In the genomic region with DNA sequence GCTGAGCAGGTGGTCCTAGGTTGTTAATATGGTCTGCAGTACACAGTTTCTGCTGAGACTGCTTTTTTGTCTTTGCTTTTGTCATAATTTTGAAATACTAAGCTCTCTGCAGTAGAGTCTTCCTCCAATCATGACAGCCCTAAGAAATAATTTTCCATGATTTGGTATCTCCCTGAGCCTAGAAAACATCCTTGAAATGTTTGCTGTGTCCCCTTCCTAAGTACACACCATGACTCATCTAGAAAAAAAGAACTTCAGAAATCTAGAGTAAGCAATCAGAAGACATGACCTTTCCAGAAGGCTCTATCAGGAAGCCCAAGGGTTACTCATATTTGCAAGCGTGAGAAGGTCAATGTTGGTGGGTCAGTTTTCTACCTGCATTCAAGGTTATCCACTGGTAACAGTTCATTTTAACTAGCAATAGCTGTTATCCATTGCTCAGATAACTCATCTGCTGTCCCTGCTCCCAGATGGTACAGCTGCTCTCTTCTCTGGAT, we compare ENCODE assay signal across 1 cellular context.
A peak's percentile ranks its signal among the peaks of the same experiment; 100 is the strongest.
TF ChIP-seq lines count a peak whose summit lies in the region.

No MANE protein-coding gene starts in this region.

TF ChIP-seq in HepG2, 621 proteins besides CTCF, POLR2A, EP300 and RAD21 (continued from another document and continues in another):
- TF ChIP-seq, protein P1, sequence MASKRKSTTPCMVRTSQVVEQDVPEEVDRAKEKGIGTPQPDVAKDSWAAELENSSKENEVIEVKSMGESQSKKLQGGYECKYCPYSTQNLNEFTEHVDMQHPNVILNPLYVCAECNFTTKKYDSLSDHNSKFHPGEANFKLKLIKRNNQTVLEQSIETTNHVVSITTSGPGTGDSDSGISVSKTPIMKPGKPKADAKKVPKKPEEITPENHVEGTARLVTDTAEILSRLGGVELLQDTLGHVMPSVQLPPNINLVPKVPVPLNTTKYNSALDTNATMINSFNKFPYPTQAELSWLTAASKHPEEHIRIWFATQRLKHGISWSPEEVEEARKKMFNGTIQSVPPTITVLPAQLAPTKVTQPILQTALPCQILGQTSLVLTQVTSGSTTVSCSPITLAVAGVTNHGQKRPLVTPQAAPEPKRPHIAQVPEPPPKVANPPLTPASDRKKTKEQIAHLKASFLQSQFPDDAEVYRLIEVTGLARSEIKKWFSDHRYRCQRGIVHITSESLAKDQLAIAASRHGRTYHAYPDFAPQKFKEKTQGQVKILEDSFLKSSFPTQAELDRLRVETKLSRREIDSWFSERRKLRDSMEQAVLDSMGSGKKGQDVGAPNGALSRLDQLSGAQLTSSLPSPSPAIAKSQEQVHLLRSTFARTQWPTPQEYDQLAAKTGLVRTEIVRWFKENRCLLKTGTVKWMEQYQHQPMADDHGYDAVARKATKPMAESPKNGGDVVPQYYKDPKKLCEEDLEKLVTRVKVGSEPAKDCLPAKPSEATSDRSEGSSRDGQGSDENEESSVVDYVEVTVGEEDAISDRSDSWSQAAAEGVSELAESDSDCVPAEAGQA (IDR thresholded peaks at IDR 0.05; ENCODE audit: low read depth): no peak
- TF ChIP-seq, protein P1 (CRISPR knock-in tag; IDR thresholded peaks at IDR 0.05; ENCODE audit: borderline replicate concordance): no peak
- TF ChIP-seq FOXA1 (IDR thresholded peaks at IDR 0.05) (0 out of 2 replicates have a peak, but pooled peaks have one; percentile 10), FOXA1 (CRISPR knock-in tag; IDR thresholded peaks at IDR 0.05) (peak; percentile 88), MLLT10 (CRISPR knock-in tag; IDR thresholded peaks at IDR 0.05) (no peak), MTA1 (CRISPR knock-in tag; IDR thresholded peaks at IDR 0.05; ENCODE audit: borderline replicate concordance) (no peak), RFX1 (IDR thresholded peaks at IDR 0.05) (no peak), ZNF564 (CRISPR knock-in tag; IDR thresholded peaks at IDR 0.05) (no peak), ZFP82 (CRISPR knock-in tag; IDR thresholded peaks at IDR 0.05; ENCODE audit: borderline replicate concordance) (no peak), ATAD3A (CRISPR knock-in tag; IDR thresholded peaks at IDR 0.05) (no peak), NFE2L1 (CRISPR knock-in tag; IDR thresholded peaks at IDR 0.05; ENCODE audit: borderline replicate concordance) (no peak), ZNF205 (CRISPR knock-in tag; IDR thresholded peaks at IDR 0.05) (no peak), ZNF782 (CRISPR knock-in tag; IDR thresholded peaks at IDR 0.05; ENCODE audit: borderline replicate concordance) (no peak), CENPT (CRISPR knock-in tag; IDR thresholded peaks at IDR 0.05; ENCODE audit: low read depth) (no peak), KLF13 (CRISPR knock-in tag; IDR thresholded peaks at IDR 0.05) (no peak), KMT2B (CRISPR knock-in tag; IDR thresholded peaks at IDR 0.05) (peak; percentile 34; the same call in 1 of the 2 replicates), ZNF484 (CRISPR knock-in tag; IDR thresholded peaks at IDR 0.05; ENCODE audit: borderline replicate concordance, low read depth) (no peak), ZNF446 (CRISPR knock-in tag; IDR thresholded peaks at IDR 0.05) (no peak), ZKSCAN1 (IDR thresholded peaks at IDR 0.05; ENCODE audit: low read length) (no peak), BCL6 (CRISPR knock-in tag; IDR thresholded peaks at IDR 0.05) (peak; percentile 54)
- TF ChIP-seq, protein P2, sequence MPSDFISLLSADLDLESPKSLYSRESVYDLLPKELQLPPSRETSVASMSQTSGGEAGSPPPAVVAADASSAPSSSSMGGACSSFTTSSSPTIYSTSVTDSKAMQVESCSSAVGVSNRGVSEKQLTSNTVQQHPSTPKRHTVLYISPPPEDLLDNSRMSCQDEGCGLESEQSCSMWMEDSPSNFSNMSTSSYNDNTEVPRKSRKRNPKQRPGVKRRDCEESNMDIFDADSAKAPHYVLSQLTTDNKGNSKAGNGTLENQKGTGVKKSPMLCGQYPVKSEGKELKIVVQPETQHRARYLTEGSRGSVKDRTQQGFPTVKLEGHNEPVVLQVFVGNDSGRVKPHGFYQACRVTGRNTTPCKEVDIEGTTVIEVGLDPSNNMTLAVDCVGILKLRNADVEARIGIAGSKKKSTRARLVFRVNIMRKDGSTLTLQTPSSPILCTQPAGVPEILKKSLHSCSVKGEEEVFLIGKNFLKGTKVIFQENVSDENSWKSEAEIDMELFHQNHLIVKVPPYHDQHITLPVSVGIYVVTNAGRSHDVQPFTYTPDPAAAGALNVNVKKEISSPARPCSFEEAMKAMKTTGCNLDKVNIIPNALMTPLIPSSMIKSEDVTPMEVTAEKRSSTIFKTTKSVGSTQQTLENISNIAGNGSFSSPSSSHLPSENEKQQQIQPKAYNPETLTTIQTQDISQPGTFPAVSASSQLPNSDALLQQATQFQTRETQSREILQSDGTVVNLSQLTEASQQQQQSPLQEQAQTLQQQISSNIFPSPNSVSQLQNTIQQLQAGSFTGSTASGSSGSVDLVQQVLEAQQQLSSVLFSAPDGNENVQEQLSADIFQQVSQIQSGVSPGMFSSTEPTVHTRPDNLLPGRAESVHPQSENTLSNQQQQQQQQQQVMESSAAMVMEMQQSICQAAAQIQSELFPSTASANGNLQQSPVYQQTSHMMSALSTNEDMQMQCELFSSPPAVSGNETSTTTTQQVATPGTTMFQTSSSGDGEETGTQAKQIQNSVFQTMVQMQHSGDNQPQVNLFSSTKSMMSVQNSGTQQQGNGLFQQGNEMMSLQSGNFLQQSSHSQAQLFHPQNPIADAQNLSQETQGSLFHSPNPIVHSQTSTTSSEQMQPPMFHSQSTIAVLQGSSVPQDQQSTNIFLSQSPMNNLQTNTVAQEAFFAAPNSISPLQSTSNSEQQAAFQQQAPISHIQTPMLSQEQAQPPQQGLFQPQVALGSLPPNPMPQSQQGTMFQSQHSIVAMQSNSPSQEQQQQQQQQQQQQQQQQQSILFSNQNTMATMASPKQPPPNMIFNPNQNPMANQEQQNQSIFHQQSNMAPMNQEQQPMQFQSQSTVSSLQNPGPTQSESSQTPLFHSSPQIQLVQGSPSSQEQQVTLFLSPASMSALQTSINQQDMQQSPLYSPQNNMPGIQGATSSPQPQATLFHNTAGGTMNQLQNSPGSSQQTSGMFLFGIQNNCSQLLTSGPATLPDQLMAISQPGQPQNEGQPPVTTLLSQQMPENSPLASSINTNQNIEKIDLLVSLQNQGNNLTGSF (CRISPR knock-in tag; IDR thresholded peaks at IDR 0.05): no peak
- TF ChIP-seq, protein P3, sequence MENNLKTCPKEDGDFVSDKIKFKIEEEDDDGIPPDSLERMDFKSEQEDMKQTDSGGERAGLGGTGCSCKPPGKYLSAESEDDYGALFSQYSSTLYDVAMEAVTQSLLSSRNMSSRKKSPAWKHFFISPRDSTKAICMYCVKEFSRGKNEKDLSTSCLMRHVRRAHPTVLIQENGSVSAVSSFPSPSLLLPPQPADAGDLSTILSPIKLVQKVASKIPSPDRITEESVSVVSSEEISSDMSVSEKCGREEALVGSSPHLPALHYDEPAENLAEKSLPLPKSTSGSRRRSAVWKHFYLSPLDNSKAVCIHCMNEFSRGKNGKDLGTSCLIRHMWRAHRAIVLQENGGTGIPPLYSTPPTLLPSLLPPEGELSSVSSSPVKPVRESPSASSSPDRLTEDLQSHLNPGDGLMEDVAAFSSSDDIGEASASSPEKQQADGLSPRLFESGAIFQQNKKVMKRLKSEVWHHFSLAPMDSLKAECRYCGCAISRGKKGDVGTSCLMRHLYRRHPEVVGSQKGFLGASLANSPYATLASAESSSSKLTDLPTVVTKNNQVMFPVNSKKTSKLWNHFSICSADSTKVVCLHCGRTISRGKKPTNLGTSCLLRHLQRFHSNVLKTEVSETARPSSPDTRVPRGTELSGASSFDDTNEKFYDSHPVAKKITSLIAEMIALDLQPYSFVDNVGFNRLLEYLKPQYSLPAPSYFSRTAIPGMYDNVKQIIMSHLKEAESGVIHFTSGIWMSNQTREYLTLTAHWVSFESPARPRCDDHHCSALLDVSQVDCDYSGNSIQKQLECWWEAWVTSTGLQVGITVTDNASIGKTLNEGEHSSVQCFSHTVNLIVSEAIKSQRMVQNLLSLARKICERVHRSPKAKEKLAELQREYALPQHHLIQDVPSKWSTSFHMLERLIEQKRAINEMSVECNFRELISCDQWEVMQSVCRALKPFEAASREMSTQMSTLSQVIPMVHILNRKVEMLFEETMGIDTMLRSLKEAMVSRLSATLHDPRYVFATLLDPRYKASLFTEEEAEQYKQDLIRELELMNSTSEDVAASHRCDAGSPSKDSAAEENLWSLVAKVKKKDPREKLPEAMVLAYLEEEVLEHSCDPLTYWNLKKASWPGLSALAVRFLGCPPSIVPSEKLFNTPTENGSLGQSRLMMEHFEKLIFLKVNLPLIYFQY (CRISPR knock-in tag; IDR thresholded peaks at IDR 0.05; ENCODE audit: borderline replicate concordance): no peak
- TF ChIP-seq, protein P4, sequence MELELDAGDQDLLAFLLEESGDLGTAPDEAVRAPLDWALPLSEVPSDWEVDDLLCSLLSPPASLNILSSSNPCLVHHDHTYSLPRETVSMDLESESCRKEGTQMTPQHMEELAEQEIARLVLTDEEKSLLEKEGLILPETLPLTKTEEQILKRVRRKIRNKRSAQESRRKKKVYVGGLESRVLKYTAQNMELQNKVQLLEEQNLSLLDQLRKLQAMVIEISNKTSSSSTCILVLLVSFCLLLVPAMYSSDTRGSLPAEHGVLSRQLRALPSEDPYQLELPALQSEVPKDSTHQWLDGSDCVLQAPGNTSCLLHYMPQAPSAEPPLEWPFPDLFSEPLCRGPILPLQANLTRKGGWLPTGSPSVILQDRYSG (CRISPR knock-in tag; IDR thresholded peaks at IDR 0.05): no peak
- TF ChIP-seq, protein P5, sequence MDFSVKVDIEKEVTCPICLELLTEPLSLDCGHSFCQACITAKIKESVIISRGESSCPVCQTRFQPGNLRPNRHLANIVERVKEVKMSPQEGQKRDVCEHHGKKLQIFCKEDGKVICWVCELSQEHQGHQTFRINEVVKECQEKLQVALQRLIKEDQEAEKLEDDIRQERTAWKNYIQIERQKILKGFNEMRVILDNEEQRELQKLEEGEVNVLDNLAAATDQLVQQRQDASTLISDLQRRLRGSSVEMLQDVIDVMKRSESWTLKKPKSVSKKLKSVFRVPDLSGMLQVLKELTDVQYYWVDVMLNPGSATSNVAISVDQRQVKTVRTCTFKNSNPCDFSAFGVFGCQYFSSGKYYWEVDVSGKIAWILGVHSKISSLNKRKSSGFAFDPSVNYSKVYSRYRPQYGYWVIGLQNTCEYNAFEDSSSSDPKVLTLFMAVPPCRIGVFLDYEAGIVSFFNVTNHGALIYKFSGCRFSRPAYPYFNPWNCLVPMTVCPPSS (IDR thresholded peaks at IDR 0.05): no peak
- TF ChIP-seq, protein P6, sequence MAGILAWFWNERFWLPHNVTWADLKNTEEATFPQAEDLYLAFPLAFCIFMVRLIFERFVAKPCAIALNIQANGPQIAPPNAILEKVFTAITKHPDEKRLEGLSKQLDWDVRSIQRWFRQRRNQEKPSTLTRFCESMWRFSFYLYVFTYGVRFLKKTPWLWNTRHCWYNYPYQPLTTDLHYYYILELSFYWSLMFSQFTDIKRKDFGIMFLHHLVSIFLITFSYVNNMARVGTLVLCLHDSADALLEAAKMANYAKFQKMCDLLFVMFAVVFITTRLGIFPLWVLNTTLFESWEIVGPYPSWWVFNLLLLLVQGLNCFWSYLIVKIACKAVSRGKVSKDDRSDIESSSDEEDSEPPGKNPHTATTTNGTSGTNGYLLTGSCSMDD (CRISPR knock-in tag; IDR thresholded peaks at IDR 0.05): no peak
- TF ChIP-seq, protein P7, sequence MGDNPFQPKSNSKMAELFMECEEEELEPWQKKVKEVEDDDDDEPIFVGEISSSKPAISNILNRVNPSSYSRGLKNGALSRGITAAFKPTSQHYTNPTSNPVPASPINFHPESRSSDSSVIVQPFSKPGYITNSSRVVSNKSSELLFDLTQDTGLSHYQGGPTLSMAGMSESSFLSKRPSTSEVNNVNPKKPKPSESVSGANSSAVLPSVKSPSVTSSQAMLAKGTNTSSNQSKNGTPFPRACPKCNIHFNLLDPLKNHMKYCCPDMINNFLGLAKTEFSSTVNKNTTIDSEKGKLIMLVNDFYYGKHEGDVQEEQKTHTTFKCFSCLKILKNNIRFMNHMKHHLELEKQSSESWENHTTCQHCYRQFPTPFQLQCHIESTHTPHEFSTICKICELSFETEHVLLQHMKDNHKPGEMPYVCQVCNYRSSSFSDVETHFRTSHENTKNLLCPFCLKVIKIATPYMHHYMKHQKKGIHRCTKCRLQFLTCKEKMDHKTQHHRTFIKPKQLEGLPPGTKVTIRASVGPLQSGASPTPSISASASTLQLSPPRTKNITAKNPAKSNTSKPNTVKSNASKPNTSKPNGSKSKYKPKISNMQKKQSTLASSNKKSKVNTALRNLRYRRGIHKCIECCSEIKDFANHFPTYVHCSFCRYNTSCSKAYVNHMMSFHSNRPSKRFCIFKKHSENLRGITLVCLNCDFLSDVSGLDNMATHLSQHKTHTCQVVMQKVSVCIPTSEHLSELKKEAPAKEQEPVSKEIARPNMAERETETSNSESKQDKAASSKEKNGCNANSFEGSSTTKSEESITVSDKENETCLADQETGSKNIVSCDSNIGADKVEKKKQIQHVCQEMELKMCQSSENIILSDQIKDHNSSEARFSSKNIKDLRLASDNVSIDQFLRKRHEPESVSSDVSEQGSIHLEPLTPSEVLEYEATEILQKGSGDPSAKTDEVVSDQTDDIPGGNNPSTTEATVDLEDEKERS (CRISPR knock-in tag; IDR thresholded peaks at IDR 0.05): no peak
- TF ChIP-seq, protein P8, sequence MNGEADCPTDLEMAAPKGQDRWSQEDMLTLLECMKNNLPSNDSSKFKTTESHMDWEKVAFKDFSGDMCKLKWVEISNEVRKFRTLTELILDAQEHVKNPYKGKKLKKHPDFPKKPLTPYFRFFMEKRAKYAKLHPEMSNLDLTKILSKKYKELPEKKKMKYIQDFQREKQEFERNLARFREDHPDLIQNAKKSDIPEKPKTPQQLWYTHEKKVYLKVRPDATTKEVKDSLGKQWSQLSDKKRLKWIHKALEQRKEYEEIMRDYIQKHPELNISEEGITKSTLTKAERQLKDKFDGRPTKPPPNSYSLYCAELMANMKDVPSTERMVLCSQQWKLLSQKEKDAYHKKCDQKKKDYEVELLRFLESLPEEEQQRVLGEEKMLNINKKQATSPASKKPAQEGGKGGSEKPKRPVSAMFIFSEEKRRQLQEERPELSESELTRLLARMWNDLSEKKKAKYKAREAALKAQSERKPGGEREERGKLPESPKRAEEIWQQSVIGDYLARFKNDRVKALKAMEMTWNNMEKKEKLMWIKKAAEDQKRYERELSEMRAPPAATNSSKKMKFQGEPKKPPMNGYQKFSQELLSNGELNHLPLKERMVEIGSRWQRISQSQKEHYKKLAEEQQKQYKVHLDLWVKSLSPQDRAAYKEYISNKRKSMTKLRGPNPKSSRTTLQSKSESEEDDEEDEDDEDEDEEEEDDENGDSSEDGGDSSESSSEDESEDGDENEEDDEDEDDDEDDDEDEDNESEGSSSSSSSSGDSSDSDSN (CRISPR knock-in tag; IDR thresholded peaks at IDR 0.05): no peak
